In the genomic region with DNA sequence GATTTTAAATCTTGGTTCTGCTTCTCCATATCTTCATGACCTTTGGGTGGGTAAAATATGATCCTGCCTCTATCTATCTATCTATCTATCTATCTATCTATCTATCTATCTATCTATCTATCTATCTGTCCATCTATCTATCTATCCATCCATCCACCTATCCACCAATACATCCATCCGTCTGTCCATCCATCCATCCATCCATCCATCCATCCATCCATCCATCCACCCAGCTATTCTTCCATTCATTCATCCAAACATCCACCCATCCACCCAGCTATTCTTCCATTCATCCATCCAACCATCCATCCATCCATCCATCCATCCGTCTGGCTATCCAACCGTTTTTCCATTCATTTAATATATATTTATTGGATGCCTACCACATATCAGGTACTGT, we compare ENCODE assay signal across 17 cellular contexts. TPM values are rescaled to one million over a fixed set of nuclear protein-coding genes. Genes with fewer than 3 reads are reported as not detected.
DNase-seq lines count a peak whose midpoint lies in the region; ATAC-seq and TF ChIP-seq lines count a peak whose summit lies in the region.
"Had no signal": no experiment of that assay in that cellular context is flagged by ENCODE, and none has a peak within 500 bp of the region (broad histone marks: within the 10 kb centered on the region; RNA-seq: fewer than 3 reads in every experiment).

No MANE protein-coding gene starts in this region.

- no peaks in the 10 kb centered on the region for H3K9me3 ChIP-seq in HEK293 (ENCODE audit: control insufficient read depth, insufficient read depth, low read depth, low read length)
- H3K9me3 ChIP-seq in naive thymus-derived CD4-positive, alpha-beta T cell (ENCODE audit: control insufficient read depth in 2 of 3, low read length in 3 of 3) = no peaks in the 10 kb centered on the region
- no peaks in the 10 kb centered on the region for H3K9me3 ChIP-seq in endodermal cell (ENCODE audit: control insufficient read depth, low read length)

- TF ChIP-seq POLR2A in erythroblast (IDR thresholded peaks at IDR 0.05; ENCODE audit: low read length) = no peak

- H3K27ac ChIP-seq in HEK293 (ENCODE audit: extremely low read depth, low read depth, low read length) (no peak overlapping the region), endodermal cell (ENCODE audit: low read depth, low read length) (no peak overlapping the region)
- H3K27ac ChIP-seq in naive thymus-derived CD4-positive, alpha-beta T cell (ENCODE audit: low read depth, low read length) = no peak overlapping the region
- H3K27ac ChIP-seq: 22Rv1, C4-2B had no signal

- H3K4me3 Mint-ChIP-seq in T-helper 1 cell treated with Interleukin-12 subunit alpha and Interleukin-12 subunit beta and Interleukin-4 antibody, amounts not matched to agents 30 μg/mL and 1 μg/mL, for 36 hours = no peak overlapping the region
- H3K4me3 Mint-ChIP-seq in activated T-helper 2 cell treated with anti-CD3 and anti-CD28 coated beads, Interferon-gamma antibody, Interleukin-2, Interleukin-4, amounts not matched to agents 10 μg/mL and 5 μg/mL and 100 μg/mL, durations not matched to agents 14 hours and 24 hours and 36 hours (ENCODE audit: low read depth) = no peak overlapping the region
- peak overlapping the region in 1 of 10 donors; percentile 43 for H3K4me3 Mint-ChIP-seq in naive thymus-derived CD4-positive, alpha-beta T cell
- no peak overlapping the region for H3K4me3 Mint-ChIP-seq in endodermal cell
- H3K4me3 Mint-ChIP-seq: GM23338 had no signal

- POLR2A ChIA-PET in HEK293 (lab: Yijun Ruan, JAX) = no interaction called here
- POLR2A ChIA-PET in naive thymus-derived CD4-positive, alpha-beta T cell (lab: Charles Lee) = interaction anchor here (0.7 to 1.3 kb wide), 4 partner anchors 8 to 14 kb away, joined by 3 to 5 read pairs (median 4); no protein-coding TSS in a partner anchor

- H3K9ac ChIP-seq in endodermal cell (ENCODE audit: extremely low read depth, low read length, poor library complexity, severe bottlenecking) = no peak overlapping the region

- H3K27me3 Mint-ChIP-seq in T-helper 1 cell treated with Interleukin-12 subunit alpha and Interleukin-12 subunit beta and Interleukin-4 antibody, amounts not matched to agents 30 μg/mL and 1 μg/mL, for 36 hours (ENCODE audit: low read depth) = no peaks in the 10 kb centered on the region
- H3K27me3 Mint-ChIP-seq in activated T-helper 2 cell treated with anti-CD3 and anti-CD28 coated beads, Interferon-gamma antibody, Interleukin-2, Interleukin-4, amounts not matched to agents 10 μg/mL and 5 μg/mL and 100 μg/mL, durations not matched to agents 14 hours and 24 hours and 36 hours (ENCODE audit: low read depth) = no peaks in the 10 kb centered on the region
- H3K27me3 Mint-ChIP-seq in naive thymus-derived CD4-positive, alpha-beta T cell = no peaks in the 10 kb centered on the region
- peaks cover 86% of the 10 kb centered on the region for H3K27me3 Mint-ChIP-seq in endodermal cell (ENCODE audit: insufficient read depth)

- no peaks in the 10 kb centered on the region for H3K27me3 ChIP-seq in naive thymus-derived CD4-positive, alpha-beta T cell (ENCODE audit: control insufficient read depth in 2 of 2, insufficient read depth in 2 of 2, low read length in 2 of 2)
- H3K27me3 ChIP-seq in endodermal cell (ENCODE audit: control insufficient read depth, insufficient read depth, low read length, poor library complexity, severe bottlenecking) = no peaks in the 10 kb centered on the region

- peak overlapping the region; percentile 9 for H3K27ac Mint-ChIP-seq in T-helper 1 cell treated with Interleukin-12 subunit alpha and Interleukin-12 subunit beta and Interleukin-4 antibody, amounts not matched to agents 30 μg/mL and 1 μg/mL, for 36 hours
- H3K27ac Mint-ChIP-seq in activated T-helper 2 cell treated with anti-CD3 and anti-CD28 coated beads, Interferon-gamma antibody, Interleukin-2, Interleukin-4, amounts not matched to agents 10 μg/mL and 5 μg/mL and 100 μg/mL, durations not matched to agents 14 hours and 24 hours and 36 hours = peak overlapping the region; percentile 79
- H3K27ac Mint-ChIP-seq in naive thymus-derived CD4-positive, alpha-beta T cell = peak overlapping the region in 5 of 9 donors; percentile 60 to 87 (median 69)
- no peak overlapping the region for H3K27ac Mint-ChIP-seq in endodermal cell
- H3K27ac Mint-ChIP-seq: GM23338 had no signal

- TF ChIP-seq CTCF in HEK293 (tag by site-specific recombination; IDR thresholded peaks at IDR 0.05) (no peak), endodermal cell (conservative IDR thresholded peaks at IDR 0.05) (no peak)

- H3K4me3 ChIP-seq in HEK293 (ENCODE audit: low read depth, low read length) = no peak overlapping the region
- no peak overlapping the region for H3K4me3 ChIP-seq in naive thymus-derived CD4-positive, alpha-beta T cell (ENCODE audit: low read length)
- no peak overlapping the region for H3K4me3 ChIP-seq in endodermal cell (ENCODE audit: low read length)
- H3K4me3 ChIP-seq: GM23338 had no signal

- no peaks in the 10 kb centered on the region for H3K36me3 ChIP-seq in HEK293 (ENCODE audit: control insufficient read depth in 2 of 2, insufficient read depth in 1 of 2, low read length in 2 of 2)
- no peaks in the 10 kb centered on the region for H3K36me3 ChIP-seq in naive thymus-derived CD4-positive, alpha-beta T cell (ENCODE audit: control insufficient read depth in 2 of 3, insufficient read depth in 3 of 3, low read length in 3 of 3)
- no peaks in the 10 kb centered on the region for H3K36me3 ChIP-seq in endodermal cell (ENCODE audit: control insufficient read depth, insufficient read depth, low read length)

- intact Hi-C loops in activated T-helper 2 cell treated with anti-CD3 and anti-CD28 coated beads, Interferon-gamma antibody, Interleukin-2, Interleukin-4, amounts not matched to agents 10 μg/mL and 5 μg/mL and 100 μg/mL, durations not matched to agents 14 hours and 24 hours and 36 hours (cut with micrococcal nuclease) = loop anchor here (5.0 kb wide), 1 partner anchor 35 kb away; no protein-coding TSS in a partner anchor
- intact Hi-C loops in naive thymus-derived CD4-positive, alpha-beta T cell (cut with micrococcal nuclease) = no loop called here

- WGBS in endodermal cell (ENCODE audit: insufficient coverage in 1 of 2, insufficient read length in 1 of 2), 2 experiments = 45 to 54% methylated on average over 2 to 3 of the region's 3 CpGs

- H3K9me3 Mint-ChIP-seq in T-helper 1 cell treated with Interleukin-12 subunit alpha and Interleukin-12 subunit beta and Interleukin-4 antibody, amounts not matched to agents 30 μg/mL and 1 μg/mL, for 36 hours = no peaks in the 10 kb centered on the region
- H3K9me3 Mint-ChIP-seq in activated T-helper 2 cell treated with anti-CD3 and anti-CD28 coated beads, Interferon-gamma antibody, Interleukin-2, Interleukin-4, amounts not matched to agents 10 μg/mL and 5 μg/mL and 100 μg/mL, durations not matched to agents 14 hours and 24 hours and 36 hours = peaks cover 10% of the 10 kb centered on the region
- peaks cover 0 to 2% (median 0%) of the 10 kb centered on the region in 11 donors for H3K9me3 Mint-ChIP-seq in naive thymus-derived CD4-positive, alpha-beta T cell
- H3K9me3 Mint-ChIP-seq in endodermal cell = no peaks in the 10 kb centered on the region
- H3K9me3 Mint-ChIP-seq: GM23338 had no signal

- H3K4me1 ChIP-seq in HEK293 (ENCODE audit: control insufficient read depth, insufficient read depth, low read length) = no peaks in the 10 kb centered on the region
- H3K4me1 ChIP-seq in naive thymus-derived CD4-positive, alpha-beta T cell (ENCODE audit: control insufficient read depth in 2 of 2, insufficient read depth in 2 of 2, low read length in 2 of 2) = peaks cover 29 to 36% of the 10 kb centered on the region in 2 donors
- no peaks in the 10 kb centered on the region for H3K4me1 ChIP-seq in endodermal cell (ENCODE audit: control insufficient read depth, insufficient read depth, low read length)

- peaks cover 38% of the 10 kb centered on the region for H3K36me3 Mint-ChIP-seq in T-helper 1 cell treated with Interleukin-12 subunit alpha and Interleukin-12 subunit beta and Interleukin-4 antibody, amounts not matched to agents 30 μg/mL and 1 μg/mL, for 36 hours (ENCODE audit: low read depth)
- H3K36me3 Mint-ChIP-seq in activated T-helper 2 cell treated with anti-CD3 and anti-CD28 coated beads, Interferon-gamma antibody, Interleukin-2, Interleukin-4, amounts not matched to agents 10 μg/mL and 5 μg/mL and 100 μg/mL, durations not matched to agents 14 hours and 24 hours and 36 hours (ENCODE audit: low read depth) = peaks cover 71% of the 10 kb centered on the region
- H3K36me3 Mint-ChIP-seq in naive thymus-derived CD4-positive, alpha-beta T cell = peaks cover 7 to 53% (median 16%) of the 10 kb centered on the region in 5 donors
- no peaks in the 10 kb centered on the region for H3K36me3 Mint-ChIP-seq in endodermal cell (ENCODE audit: low read depth)

- CTCF ChIA-PET in HEK293 (lab: Yijun Ruan, JAX) = no interaction called here
- CTCF ChIA-PET in naive thymus-derived CD4-positive, alpha-beta T cell (lab: Charles Lee) = interaction anchor here (1.4 kb wide), 1 partner anchor 163 kb away, joined by 5 read pairs; no protein-coding TSS in a partner anchor

- no peak for DNase-seq in T-helper 1 cell
- no peak for DNase-seq in activated T-helper 2 cell treated with anti-CD3 and anti-CD28 coated beads, Interferon-gamma antibody, Interleukin-2, Interleukin-4, amounts not matched to agents 10 μg/mL and 5 μg/mL and 100 μg/mL, durations not matched to agents 14 hours and 24 hours and 36 hours (ENCODE audit: low spot score)
- no peak for DNase-seq in naive thymus-derived CD4-positive, alpha-beta T cell
- DNase-seq in endodermal cell = no peak
- no peak for DNase-seq in NCI-H146 (lab: John Stamatoyannopoulos, UW)
- no peak for DNase-seq in erythroblast (lab: John Stamatoyannopoulos, UW)
- DNase-seq: DMS79 treated with DMSO at 0.1 percent for 48 hours, MM.1S, NCI-H1105, NCI-H187 treated with DMSO at 0.1 percent for 48 hours, NCI-H446, PC-3 had no signal

- ATAC-seq in naive thymus-derived CD4-positive, alpha-beta T cell = no peak
- ATAC-seq: GM23338, PC-3 had no signal

- peaks cover 64% of the 10 kb centered on the region for H3K4me1 Mint-ChIP-seq in T-helper 1 cell treated with Interleukin-12 subunit alpha and Interleukin-12 subunit beta and Interleukin-4 antibody, amounts not matched to agents 30 μg/mL and 1 μg/mL, for 36 hours (ENCODE audit: low read depth)
- H3K4me1 Mint-ChIP-seq in activated T-helper 2 cell treated with anti-CD3 and anti-CD28 coated beads, Interferon-gamma antibody, Interleukin-2, Interleukin-4, amounts not matched to agents 10 μg/mL and 5 μg/mL and 100 μg/mL, durations not matched to agents 14 hours and 24 hours and 36 hours (ENCODE audit: low read depth) = peaks cover 81% of the 10 kb centered on the region
- peaks cover 58 to 89% (median 76%) of the 10 kb centered on the region in 7 donors for H3K4me1 Mint-ChIP-seq in naive thymus-derived CD4-positive, alpha-beta T cell
- H3K4me1 Mint-ChIP-seq in endodermal cell = no peaks in the 10 kb centered on the region
- H3K4me1 Mint-ChIP-seq: GM23338 had no signal

RNA-seq across cellular contexts. Expression of gene PRKCB, which starts 11.5 kb away (rescaled TPM):
- total RNA-seq in activated T-helper 2 cell treated with anti-CD3 and anti-CD28 coated beads, Interferon-gamma antibody, Interleukin-2, Interleukin-4, amounts not matched to agents 10 μg/mL and 5 μg/mL and 100 μg/mL, durations not matched to agents 14 hours and 24 hours and 36 hours = 69.0 and 69.5 TPM in 2 replicates
- 100 to 1,000 TPM in 1 of 5 experiments, 10 to 100 TPM in 4; 72.5 to 180 (median 73.1) TPM for total RNA-seq in naive thymus-derived CD4-positive, alpha-beta T cell
- polyA plus RNA-seq in naive thymus-derived CD4-positive, alpha-beta T cell = 10 to 100 TPM; 32.4 to 56.2 TPM
- 1 to 10 TPM in 1 of 2 donors, under 1 TPM in 1; 0.38 to 1.1 TPM for total RNA-seq in endodermal cell
- 3.2 TPM for polyA plus RNA-seq in endodermal cell (2013, experiment 1 of 2)
- polyA plus RNA-seq in endodermal cell (2013, experiment 2 of 2) = 3.1 TPM
- total RNA-seq: PC-3 had no signal

Comparison
In these comparisons a context has a peak if more than half of its experiments do, and no peak if none do; other contexts are left out.
1. RNA of gene PRKCB, which starts 11.5 kb away (total RNA-seq): 72.5 to 180 TPM in naive thymus-derived CD4-positive, alpha-beta T cell and 69.0 to 69.5 TPM in activated T-helper 2 cell treated with anti-CD3 and anti-CD28 coated beads, Interferon-gamma antibody, Interleukin-2, Interleukin-4, amounts not matched to agents 10 μg/mL and 5 μg/mL and 100 μg/mL, durations not matched to agents 14 hours and 24 hours and 36 hours; 0.38 to 1.1 TPM in endodermal cell; every median in the first group is over 10 times any median in the second.